Comparison of ENCODE assay signal across 1 cellular context in the genomic region with DNA sequence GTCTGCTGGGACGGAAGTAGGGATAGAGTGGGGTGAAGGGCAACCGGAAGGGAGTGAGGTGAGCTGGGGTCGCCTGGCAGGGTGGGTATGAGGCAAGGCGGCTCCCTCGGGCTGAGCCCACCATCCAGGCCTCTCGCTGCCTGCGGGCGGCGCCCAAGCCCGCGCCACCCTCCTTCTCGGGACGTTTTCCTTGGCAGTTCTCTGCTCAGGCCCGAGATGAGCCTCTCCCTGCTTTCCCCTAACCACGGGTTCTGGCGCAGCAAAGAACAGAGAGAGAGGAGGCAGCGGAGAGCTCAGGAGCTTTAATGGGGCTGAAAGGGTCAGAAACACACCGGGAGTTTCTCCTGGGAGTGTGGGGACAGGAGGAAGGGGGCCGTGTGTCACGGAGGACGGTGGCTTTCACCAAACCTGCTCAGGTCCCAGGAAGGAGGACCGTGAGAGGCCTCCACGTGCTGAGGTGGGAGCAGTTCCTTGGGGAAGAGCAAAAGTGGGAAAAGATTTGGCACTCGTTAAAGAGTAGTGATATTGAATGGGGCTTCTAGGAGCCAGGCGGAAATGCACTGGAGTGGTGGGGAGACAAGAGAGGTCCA.
TF ChIP-seq lines count a peak whose summit lies in the region.

No MANE protein-coding gene starts in this region.

TF ChIP-seq in GM23338, 12 proteins besides CTCF, POLR2A, EP300 and RAD21:
- TF ChIP-seq, protein P1, sequence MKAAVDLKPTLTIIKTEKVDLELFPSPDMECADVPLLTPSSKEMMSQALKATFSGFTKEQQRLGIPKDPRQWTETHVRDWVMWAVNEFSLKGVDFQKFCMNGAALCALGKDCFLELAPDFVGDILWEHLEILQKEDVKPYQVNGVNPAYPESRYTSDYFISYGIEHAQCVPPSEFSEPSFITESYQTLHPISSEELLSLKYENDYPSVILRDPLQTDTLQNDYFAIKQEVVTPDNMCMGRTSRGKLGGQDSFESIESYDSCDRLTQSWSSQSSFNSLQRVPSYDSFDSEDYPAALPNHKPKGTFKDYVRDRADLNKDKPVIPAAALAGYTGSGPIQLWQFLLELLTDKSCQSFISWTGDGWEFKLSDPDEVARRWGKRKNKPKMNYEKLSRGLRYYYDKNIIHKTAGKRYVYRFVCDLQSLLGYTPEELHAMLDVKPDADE (IDR thresholded peaks at IDR 0.05) = no peak
- TF ChIP-seq ZNF331 (CRISPR knock-in tag; IDR thresholded peaks at IDR 0.05; ENCODE audit: low read depth) (no peak), CREB1 (CRISPR knock-in tag; IDR thresholded peaks at IDR 0.05; ENCODE audit: low read depth) (no peak), ZNF114 (CRISPR knock-in tag; IDR thresholded peaks at IDR 0.05) (no peak), EZH2phosphoT487 (IDR thresholded peaks at IDR 0.05; ENCODE audit: unreplicated experiment) (peak; percentile 63), EZH2 (IDR thresholded peaks at IDR 0.05; ENCODE audit: low read depth, unreplicated experiment) (peak; percentile 92)
- TF ChIP-seq, protein P2, sequence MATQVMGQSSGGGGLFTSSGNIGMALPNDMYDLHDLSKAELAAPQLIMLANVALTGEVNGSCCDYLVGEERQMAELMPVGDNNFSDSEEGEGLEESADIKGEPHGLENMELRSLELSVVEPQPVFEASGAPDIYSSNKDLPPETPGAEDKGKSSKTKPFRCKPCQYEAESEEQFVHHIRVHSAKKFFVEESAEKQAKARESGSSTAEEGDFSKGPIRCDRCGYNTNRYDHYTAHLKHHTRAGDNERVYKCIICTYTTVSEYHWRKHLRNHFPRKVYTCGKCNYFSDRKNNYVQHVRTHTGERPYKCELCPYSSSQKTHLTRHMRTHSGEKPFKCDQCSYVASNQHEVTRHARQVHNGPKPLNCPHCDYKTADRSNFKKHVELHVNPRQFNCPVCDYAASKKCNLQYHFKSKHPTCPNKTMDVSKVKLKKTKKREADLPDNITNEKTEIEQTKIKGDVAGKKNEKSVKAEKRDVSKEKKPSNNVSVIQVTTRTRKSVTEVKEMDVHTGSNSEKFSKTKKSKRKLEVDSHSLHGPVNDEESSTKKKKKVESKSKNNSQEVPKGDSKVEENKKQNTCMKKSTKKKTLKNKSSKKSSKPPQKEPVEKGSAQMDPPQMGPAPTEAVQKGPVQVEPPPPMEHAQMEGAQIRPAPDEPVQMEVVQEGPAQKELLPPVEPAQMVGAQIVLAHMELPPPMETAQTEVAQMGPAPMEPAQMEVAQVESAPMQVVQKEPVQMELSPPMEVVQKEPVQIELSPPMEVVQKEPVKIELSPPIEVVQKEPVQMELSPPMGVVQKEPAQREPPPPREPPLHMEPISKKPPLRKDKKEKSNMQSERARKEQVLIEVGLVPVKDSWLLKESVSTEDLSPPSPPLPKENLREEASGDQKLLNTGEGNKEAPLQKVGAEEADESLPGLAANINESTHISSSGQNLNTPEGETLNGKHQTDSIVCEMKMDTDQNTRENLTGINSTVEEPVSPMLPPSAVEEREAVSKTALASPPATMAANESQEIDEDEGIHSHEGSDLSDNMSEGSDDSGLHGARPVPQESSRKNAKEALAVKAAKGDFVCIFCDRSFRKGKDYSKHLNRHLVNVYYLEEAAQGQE (IDR thresholded peaks at IDR 0.05; ENCODE audit: unreplicated experiment) = no peak
